ENCODE assay signal across 15 cellular contexts in genomic region chr15:95864467-95864886, GRCh38.
DNase-seq lines count a peak whose midpoint lies in the region; ATAC-seq and TF ChIP-seq lines count a peak whose summit lies in the region.
"Had no signal": no experiment of that assay in that cellular context is flagged by ENCODE, and none has a peak within 500 bp of the region (broad histone marks: within the 10 kb centered on the region; RNA-seq: fewer than 3 reads in every experiment).

No MANE protein-coding gene starts in this region.

- H3K36me3 ChIP-seq in OCI-LY7 (ENCODE audit: insufficient read depth, low read length) = no peaks in the 10 kb centered on the region

- CTCF ChIA-PET in OCI-LY7 (lab: Charles Lee; ENCODE audit: unreplicated experiment) = no interaction called here

- no peak overlapping the region for H3K4me2 ChIP-seq in OCI-LY7 (ENCODE audit: low read length)

- no peaks in the 10 kb centered on the region for H3K4me1 ChIP-seq in OCI-LY7 (ENCODE audit: insufficient read depth, low read length, poor library complexity, severe bottlenecking)

- no peak overlapping the region for H2AFZ ChIP-seq in OCI-LY7 (ENCODE audit: low read length)

- no peak for TF ChIP-seq CTCF in OCI-LY7 (conservative IDR thresholded peaks at IDR 0.05; ENCODE audit: low read length)

- BruUV-seq in OCI-LY7 (replicated peaks; lab: Mats Ljungman, UMichigan) = no TSS peak

- POLR2A ChIA-PET in OCI-LY7 (lab: Charles Lee) = interaction anchor here (0.7 kb wide), 1 partner anchor 940 kb away, joined by 3 read pairs; no protein-coding TSS in a partner anchor

- H3K9me3 ChIP-seq in OCI-LY7 (ENCODE audit: low read length) = no peaks in the 10 kb centered on the region

- no peak overlapping the region for H3K4me3 ChIP-seq in OCI-LY7 (ENCODE audit: low read depth, low read length, poor library complexity, severe bottlenecking)

- intact Hi-C loops in Right ventricle myocardium inferior (cut with DNase I) = no loop called here
- intact Hi-C loops in OCI-LY7 (cut with micrococcal nuclease; ENCODE audit: unreplicated experiment) = no loop called here

- no peaks in the 10 kb centered on the region for H4K20me1 ChIP-seq in OCI-LY7 (ENCODE audit: insufficient read depth, low read length)

- DNase-seq in NCI-H2107 treated with DMSO at 0.1 percent for 48 hours (lab: John Stamatoyannopoulos, UW; ENCODE audit: unreplicated experiment) (peak; percentile 31), NCI-H2107 (lab: John Stamatoyannopoulos, UW) (no peak), myocyte (ENCODE audit: low read depth) (peak; percentile 41), Right ventricle myocardium inferior (ENCODE audit: missing footprints) (no peak), putamen (ENCODE audit: low spot score) (no peak), OCI-LY7 (ENCODE audit: low spot score) (no peak)
- DNase-seq: 8988T; activated CD4-positive, alpha-beta T cell treated with anti-CD3 and anti-CD28 coated beads for 48 hours; dermis blood vessel endothelial cell; DMS53; foreskin melanocyte; Kasumi-1; kidney glomerular epithelial cell had no signal

- ATAC-seq in GM21737 (IDR thresholded peaks at IDR 0.05; ENCODE audit: unreplicated experiment) = peak; percentile 71
- ATAC-seq in HG03460 (IDR thresholded peaks at IDR 0.05; ENCODE audit: unreplicated experiment) = peak; percentile 88
- no peak for ATAC-seq in Right ventricle myocardium inferior

- no peaks in the 10 kb centered on the region for H3K9me2 ChIP-seq in OCI-LY7 (ENCODE audit: insufficient read depth, low read length)

- no peak overlapping the region for H3K27ac ChIP-seq in OCI-LY7 (ENCODE audit: low read depth, low read length, poor library complexity, severe bottlenecking)

- no peaks in the 10 kb centered on the region for H3K79me2 ChIP-seq in OCI-LY7 (ENCODE audit: insufficient read depth, low read depth, low read length)

Comparison
In these comparisons a context has a peak if more than half of its experiments do, and no peak if none do; other contexts are left out.
1. DNase-seq: peak in NCI-H2107 treated with DMSO at 0.1 percent for 48 hours (single experiment) and myocyte (single experiment); none in NCI-H2107 (single experiment), Right ventricle myocardium inferior (single experiment), putamen (single experiment) and OCI-LY7 (single experiment).